ENCODE assay signal across 20 cellular contexts in genomic region chr3:184426691-184427141, GRCh38. TPM values are rescaled to one million over a fixed set of nuclear protein-coding genes. Genes with fewer than 3 reads are reported as not detected.
A peak's percentile ranks its signal among the peaks of the same experiment; 100 is the strongest.
DNase-seq lines count a peak whose midpoint lies in the region; ATAC-seq and TF ChIP-seq lines count a peak whose summit lies in the region.
"Had no signal": no experiment of that assay in that cellular context is flagged by ENCODE, and none has a peak within 500 bp of the region (broad histone marks: within the 10 kb centered on the region; RNA-seq: fewer than 3 reads in every experiment).

No MANE protein-coding gene starts in this region.

- H3K4me1 Mint-ChIP-seq in type B pancreatic cell (ENCODE audit: unreplicated experiment): no peaks in the 10 kb centered on the region
- H3K4me1 Mint-ChIP-seq: B cell had no signal

- no peak overlapping the region for H3K4me3 ChIP-seq in osteoblast (ENCODE audit: insufficient read depth, low read length)
- H3K4me3 ChIP-seq in left ventricle myocardium inferior: no peak overlapping the region

- TF ChIP-seq CTCF in osteoblast (IDR thresholded peaks at IDR 0.05; ENCODE audit: extremely low read depth, low read depth, low read length) (no peak), left ventricle myocardium inferior (IDR thresholded peaks at IDR 0.05; ENCODE audit: borderline replicate concordance) (no peak), type B pancreatic cell (conservative IDR thresholded peaks at IDR 0.05) (no peak)

- H2AFZ ChIP-seq in osteoblast (ENCODE audit: low read length): no peak overlapping the region

- intact Hi-C loops in left ventricle myocardium inferior (cut with micrococcal nuclease): no loop called here

- DNase-seq in NCI-H446 treated with DMSO at 0.1 percent for 48 hours (lab: John Stamatoyannopoulos, UW) (peak; percentile 7), NCI-H446 (lab: John Stamatoyannopoulos, UW) (no peak), dermis blood vessel endothelial cell (peak; percentile 28), osteoblast (ENCODE audit: insufficient read length, low spot score, missing footprints) (peak; percentile 62), left ventricle myocardium inferior (no peak), type B pancreatic cell (ENCODE audit: extremely low spot score, unreplicated experiment) (no peak)
- no peak for DNase-seq in stimulated activated CD4-positive, alpha-beta T cell treated with anti-CD3 and anti-CD28 coated beads, Interleukin-1b, Interleukin-23, amount 100 ng/mL, for 48 hours
- DNase-seq: CD4-positive, CD25-positive, alpha-beta regulatory T cell; DMS79 treated with DMSO at 0.1 percent for 48 hours; HCEC 1CT; NCI-H1417 treated with DMSO at 0.1 percent for 48 hours; NCI-H1930; NK-92 treated with Interleukin-12 subunit alpha and Interleukin-12 subunit beta, amount 100 ng/mL, for 24 hours; RPMI8226 had no signal

- no peak for ATAC-seq in GM18517 (IDR thresholded peaks at IDR 0.05; ENCODE audit: unreplicated experiment)

- H3K27ac ChIP-seq in osteoblast (ENCODE audit: low read depth, low read length) (no peak overlapping the region), left ventricle myocardium inferior (replicated peaks) (no peak overlapping the region)
- H3K27ac ChIP-seq: 22Rv1, HL-60 had no signal

- peaks cover 3% of the 10 kb centered on the region for H3K27me3 Mint-ChIP-seq in type B pancreatic cell

- H3K4me1 ChIP-seq in osteoblast (ENCODE audit: insufficient read depth, low read length) (peaks cover 5% of the 10 kb centered on the region), left ventricle myocardium inferior (no peaks in the 10 kb centered on the region)

- H3K27ac Mint-ChIP-seq in type B pancreatic cell: no peak overlapping the region
- H3K27ac Mint-ChIP-seq: B cell; CD4-positive, CD25-positive, alpha-beta regulatory T cell had no signal

- no peaks in the 10 kb centered on the region for H3K36me3 Mint-ChIP-seq in type B pancreatic cell
- H3K36me3 Mint-ChIP-seq: CD4-positive, CD25-positive, alpha-beta regulatory T cell had no signal

- H3K4me3 Mint-ChIP-seq in type B pancreatic cell: no peak overlapping the region
- H3K4me3 Mint-ChIP-seq: B cell; CD4-positive, CD25-positive, alpha-beta regulatory T cell had no signal

- no peaks in the 10 kb centered on the region for H3K36me3 ChIP-seq in osteoblast (ENCODE audit: insufficient read depth, low read length)
- H3K36me3 ChIP-seq in left ventricle myocardium inferior: no peaks in the 10 kb centered on the region

- H3K27me3 ChIP-seq in osteoblast (ENCODE audit: insufficient read depth, low read length): peaks cover 12% of the 10 kb centered on the region
- peaks cover 22% of the 10 kb centered on the region for H3K27me3 ChIP-seq in left ventricle myocardium inferior (ENCODE audit: low read depth)

- no peaks in the 10 kb centered on the region for H4K20me1 ChIP-seq in osteoblast (ENCODE audit: insufficient read depth, low read length)

- H3K9me3 ChIP-seq in osteoblast (ENCODE audit: low read depth, low read length) (no peaks in the 10 kb centered on the region), left ventricle myocardium inferior (replicated peaks) (peaks cover 5% of the 10 kb centered on the region)

- peaks cover 5% of the 10 kb centered on the region for H3K9me3 Mint-ChIP-seq in type B pancreatic cell
- H3K9me3 Mint-ChIP-seq: CD4-positive, CD25-positive, alpha-beta regulatory T cell had no signal

- no peaks in the 10 kb centered on the region for H3K79me2 ChIP-seq in osteoblast (ENCODE audit: insufficient read depth, low read length)

- no peak overlapping the region for H3K4me2 ChIP-seq in osteoblast (ENCODE audit: insufficient read depth, low read length)

RNA-seq across cellular contexts. Expression of gene CHRD, which starts 46.9 kb away (rescaled TPM):
- total RNA-seq in dermis blood vessel endothelial cell: 0.23 and 0.34 TPM in 2 replicates
- 0.29 and 0.36 TPM in 2 replicates for total RNA-seq in osteoblast
- 6.5 TPM for total RNA-seq in left ventricle myocardium inferior
- total RNA-seq in type B pancreatic cell (ENCODE audit: low replicate concordance): 6.4 and 35.5 TPM in 2 replicates
- total RNA-seq: B cell; CD4-positive, CD25-positive, alpha-beta regulatory T cell had no signal

RNA-seq across cellular contexts. Expression of gene THPO, which starts 48.7 kb away (rescaled TPM):
- total RNA-seq in dermis blood vessel endothelial cell (not detected in 2 replicates), osteoblast (under 0.01 TPM in 1 of 2 replicates, not detected in the other), left ventricle myocardium inferior (0.11 TPM), type B pancreatic cell (ENCODE audit: low replicate concordance) (0.41 and 0.52 TPM in 2 replicates)
- total RNA-seq: B cell; CD4-positive, CD25-positive, alpha-beta regulatory T cell; LHCN-M2; OCI-LY7 had no signal

Comparison
In these comparisons a context has a peak if more than half of its experiments do, and no peak if none do; other contexts are left out.
1. DNase-seq: peak in NCI-H446 treated with DMSO at 0.1 percent for 48 hours (single experiment), dermis blood vessel endothelial cell (single experiment) and osteoblast (single experiment); none in NCI-H446 (0 of 2), stimulated activated CD4-positive, alpha-beta T cell treated with anti-CD3 and anti-CD28 coated beads, Interleukin-1b, Interleukin-23, amount 100 ng/mL, for 48 hours (single experiment), left ventricle myocardium inferior (single experiment) and type B pancreatic cell (single experiment).